1 cellular context compared by ENCODE assay signal in genomic region chr10:86399879-86400704, GRCh38.
TF ChIP-seq lines count a peak whose summit lies in the region.

No MANE protein-coding gene starts in this region.

TF ChIP-seq in HepG2, 621 proteins besides CTCF, POLR2A, EP300 and RAD21 (continued from another document and continues in another):
- TF ChIP-seq, protein P1, sequence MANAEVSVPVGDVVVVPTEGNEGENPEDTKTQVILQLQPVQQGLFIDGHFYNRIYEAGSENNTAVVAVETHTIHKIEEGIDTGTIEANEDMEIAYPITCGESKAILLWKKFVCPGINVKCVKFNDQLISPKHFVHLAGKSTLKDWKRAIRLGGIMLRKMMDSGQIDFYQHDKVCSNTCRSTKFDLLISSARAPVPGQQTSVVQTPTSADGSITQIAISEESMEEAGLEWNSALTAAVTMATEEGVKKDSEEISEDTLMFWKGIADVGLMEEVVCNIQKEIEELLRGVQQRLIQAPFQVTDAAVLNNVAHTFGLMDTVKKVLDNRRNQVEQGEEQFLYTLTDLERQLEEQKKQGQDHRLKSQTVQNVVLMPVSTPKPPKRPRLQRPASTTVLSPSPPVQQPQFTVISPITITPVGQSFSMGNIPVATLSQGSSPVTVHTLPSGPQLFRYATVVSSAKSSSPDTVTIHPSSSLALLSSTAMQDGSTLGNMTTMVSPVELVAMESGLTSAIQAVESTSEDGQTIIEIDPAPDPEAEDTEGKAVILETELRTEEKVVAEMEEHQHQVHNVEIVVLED (CRISPR knock-in tag; IDR thresholded peaks at IDR 0.05; ENCODE audit: borderline replicate concordance): peak; percentile 69; the same call in 1 of the 2 replicates
- TF ChIP-seq ZNF451 (CRISPR knock-in tag; IDR thresholded peaks at IDR 0.05): no peak
- no peak; the same call in 1 of the 2 replicates for TF ChIP-seq GPN1 (CRISPR knock-in tag; IDR thresholded peaks at IDR 0.05; ENCODE audit: borderline replicate concordance)
- peak; percentile 87; the same call in 1 of the 2 replicates for TF ChIP-seq KLF6 (CRISPR knock-in tag; IDR thresholded peaks at IDR 0.05)
- no peak for TF ChIP-seq TCF7 (IDR thresholded peaks at IDR 0.05; ENCODE audit: low read depth)
- TF ChIP-seq, protein P2, sequence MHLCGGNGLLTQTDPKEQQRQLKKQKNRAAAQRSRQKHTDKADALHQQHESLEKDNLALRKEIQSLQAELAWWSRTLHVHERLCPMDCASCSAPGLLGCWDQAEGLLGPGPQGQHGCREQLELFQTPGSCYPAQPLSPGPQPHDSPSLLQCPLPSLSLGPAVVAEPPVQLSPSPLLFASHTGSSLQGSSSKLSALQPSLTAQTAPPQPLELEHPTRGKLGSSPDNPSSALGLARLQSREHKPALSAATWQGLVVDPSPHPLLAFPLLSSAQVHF (CRISPR knock-in tag; IDR thresholded peaks at IDR 0.05): peak; percentile 13; the same call in 1 of the 2 replicates
- peak; percentile 70 for TF ChIP-seq ZNF574 (CRISPR knock-in tag; IDR thresholded peaks at IDR 0.05)
- peak; percentile 74 for TF ChIP-seq ZNF225 (CRISPR knock-in tag; IDR thresholded peaks at IDR 0.05)
- TF ChIP-seq KDM3A (CRISPR knock-in tag; IDR thresholded peaks at IDR 0.05; ENCODE audit: low read depth): peak; percentile 82; the same call in 1 of the 2 replicates
- TF ChIP-seq ZNF343 (CRISPR knock-in tag; IDR thresholded peaks at IDR 0.05): peak; percentile 80; the same call in 1 of the 2 replicates
- no peak for TF ChIP-seq ARNT (IDR thresholded peaks at IDR 0.05)
- TF ChIP-seq PRMT3 (CRISPR knock-in tag; IDR thresholded peaks at IDR 0.05; ENCODE audit: borderline replicate concordance, low read depth): no peak
- TF ChIP-seq KLF12 (CRISPR knock-in tag; IDR thresholded peaks at IDR 0.05; ENCODE audit: borderline replicate concordance): peak; percentile 84
- TF ChIP-seq, protein P3, sequence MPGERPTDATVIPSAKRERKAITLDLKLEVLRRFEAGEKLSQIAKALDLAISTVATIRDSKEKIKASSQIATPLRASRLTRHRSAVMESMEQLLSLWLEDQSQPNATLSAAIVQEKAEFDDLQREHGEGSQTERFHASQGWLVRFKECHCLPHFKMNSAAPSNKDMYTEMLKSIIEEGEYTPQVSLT (CRISPR knock-in tag; IDR thresholded peaks at IDR 0.05; ENCODE audit: borderline replicate concordance, low read depth): no peak; the same call in 1 of the 2 replicates
- peak; percentile 57; the same call in 1 of the 2 replicates for TF ChIP-seq HMG20B (CRISPR knock-in tag; conservative IDR thresholded peaks at IDR 0.05)
- peak; percentile 78 for TF ChIP-seq ZNF205 (CRISPR knock-in tag; IDR thresholded peaks at IDR 0.05)
- TF ChIP-seq, protein P4, sequence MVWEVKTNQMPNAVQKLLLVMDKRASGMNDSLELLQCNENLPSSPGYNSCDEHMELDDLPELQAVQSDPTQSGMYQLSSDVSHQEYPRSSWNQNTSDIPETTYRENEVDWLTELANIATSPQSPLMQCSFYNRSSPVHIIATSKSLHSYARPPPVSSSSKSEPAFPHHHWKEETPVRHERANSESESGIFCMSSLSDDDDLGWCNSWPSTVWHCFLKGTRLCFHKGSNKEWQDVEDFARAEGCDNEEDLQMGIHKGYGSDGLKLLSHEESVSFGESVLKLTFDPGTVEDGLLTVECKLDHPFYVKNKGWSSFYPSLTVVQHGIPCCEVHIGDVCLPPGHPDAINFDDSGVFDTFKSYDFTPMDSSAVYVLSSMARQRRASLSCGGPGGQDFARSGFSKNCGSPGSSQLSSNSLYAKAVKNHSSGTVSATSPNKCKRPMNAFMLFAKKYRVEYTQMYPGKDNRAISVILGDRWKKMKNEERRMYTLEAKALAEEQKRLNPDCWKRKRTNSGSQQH (CRISPR knock-in tag; IDR thresholded peaks at IDR 0.05; ENCODE audit: low read depth): no peak
- TF ChIP-seq ZBTB40 (IDR thresholded peaks at IDR 0.05): no peak
- TF ChIP-seq ZBTB40 (CRISPR knock-in tag; IDR thresholded peaks at IDR 0.05): peak; percentile 58; the same call in 1 of the 2 replicates
- TF ChIP-seq ZNF672 (CRISPR knock-in tag; IDR thresholded peaks at IDR 0.05): no peak
- peak; percentile 43 for TF ChIP-seq FOXO1 (CRISPR knock-in tag; IDR thresholded peaks at IDR 0.05)
- TF ChIP-seq MAZ (IDR thresholded peaks at IDR 0.05; ENCODE audit: borderline replicate concordance, low read depth, low read length): peak; percentile 58
- TF ChIP-seq MAZ (CRISPR knock-in tag; IDR thresholded peaks at IDR 0.05; ENCODE audit: low read depth): peak; percentile 72
- no peak for TF ChIP-seq ZFP1 (CRISPR knock-in tag; IDR thresholded peaks at IDR 0.05)
- TF ChIP-seq ZMYM4 (CRISPR knock-in tag; IDR thresholded peaks at IDR 0.05): peak; percentile 88
- TF ChIP-seq CAMTA2 (CRISPR knock-in tag; IDR thresholded peaks at IDR 0.05; ENCODE audit: borderline replicate concordance): 0 out of 2 replicates have a peak, but pooled peaks have one; percentile 55
- TF ChIP-seq BCL6 (CRISPR knock-in tag; IDR thresholded peaks at IDR 0.05): peak; percentile 59
- peak; percentile 68; the same call in 1 of the 3 replicates for TF ChIP-seq MXI1 (IDR thresholded peaks at IDR 0.05; ENCODE audit: borderline replicate concordance, low read depth, low read length)
- no peak; the same call in 1 of the 2 replicates for TF ChIP-seq ZNF660 (CRISPR knock-in tag; IDR thresholded peaks at IDR 0.05; ENCODE audit: borderline replicate concordance, low read depth)
- TF ChIP-seq ZNF766 (CRISPR knock-in tag; IDR thresholded peaks at IDR 0.05; ENCODE audit: borderline replicate concordance): no peak; the same call in 1 of the 2 replicates
- no peak for TF ChIP-seq ZNF512B (CRISPR knock-in tag; IDR thresholded peaks at IDR 0.05; ENCODE audit: borderline replicate concordance)
- TF ChIP-seq ZNF331 (CRISPR knock-in tag; IDR thresholded peaks at IDR 0.05): peak; percentile 47; the same call in 1 of the 2 replicates
- TF ChIP-seq ZBTB7A (CRISPR knock-in tag; IDR thresholded peaks at IDR 0.05): 0 out of 2 replicates have a peak, but pooled peaks have one; percentile 28
- no peak for TF ChIP-seq KLF11 (CRISPR knock-in tag; IDR thresholded peaks at IDR 0.05)
- no peak for TF ChIP-seq ZFP37 (CRISPR knock-in tag; IDR thresholded peaks at IDR 0.05; ENCODE audit: borderline replicate concordance)
- no peak for TF ChIP-seq MED13 (CRISPR knock-in tag; IDR thresholded peaks at IDR 0.05)
- peak; percentile 78 for TF ChIP-seq GFI1 (CRISPR knock-in tag; IDR thresholded peaks at IDR 0.05; ENCODE audit: borderline replicate concordance)
- TF ChIP-seq ELK4 (CRISPR knock-in tag; IDR thresholded peaks at IDR 0.05; ENCODE audit: borderline replicate concordance): no peak
- TF ChIP-seq POLR2G (IDR thresholded peaks at IDR 0.05; ENCODE audit: low read depth, low read length): peak; percentile 79
- TF ChIP-seq NFE2L2 (IDR thresholded peaks at IDR 0.05; ENCODE audit: low read length): no peak
- TF ChIP-seq DR1 (CRISPR knock-in tag; IDR thresholded peaks at IDR 0.05): no peak
- TF ChIP-seq SRSF9 (IDR thresholded peaks at IDR 0.05; ENCODE audit: borderline replicate concordance, insufficient read depth, low read depth, low read length, poor library complexity, severe bottlenecking): no peak
- no peak; the same call in 1 of the 2 replicates for TF ChIP-seq ZNF746 (CRISPR knock-in tag; IDR thresholded peaks at IDR 0.05)
- TF ChIP-seq HNRNPL (IDR thresholded peaks at IDR 0.05; ENCODE audit: low read depth, low read length): 0 out of 2 replicates have a peak, but pooled peaks have one; percentile 41
- no peak for TF ChIP-seq CCAR2 (optimal IDR thresholded peaks at IDR 0.05; ENCODE audit: low read depth, low read length)
